In the genomic region with DNA sequence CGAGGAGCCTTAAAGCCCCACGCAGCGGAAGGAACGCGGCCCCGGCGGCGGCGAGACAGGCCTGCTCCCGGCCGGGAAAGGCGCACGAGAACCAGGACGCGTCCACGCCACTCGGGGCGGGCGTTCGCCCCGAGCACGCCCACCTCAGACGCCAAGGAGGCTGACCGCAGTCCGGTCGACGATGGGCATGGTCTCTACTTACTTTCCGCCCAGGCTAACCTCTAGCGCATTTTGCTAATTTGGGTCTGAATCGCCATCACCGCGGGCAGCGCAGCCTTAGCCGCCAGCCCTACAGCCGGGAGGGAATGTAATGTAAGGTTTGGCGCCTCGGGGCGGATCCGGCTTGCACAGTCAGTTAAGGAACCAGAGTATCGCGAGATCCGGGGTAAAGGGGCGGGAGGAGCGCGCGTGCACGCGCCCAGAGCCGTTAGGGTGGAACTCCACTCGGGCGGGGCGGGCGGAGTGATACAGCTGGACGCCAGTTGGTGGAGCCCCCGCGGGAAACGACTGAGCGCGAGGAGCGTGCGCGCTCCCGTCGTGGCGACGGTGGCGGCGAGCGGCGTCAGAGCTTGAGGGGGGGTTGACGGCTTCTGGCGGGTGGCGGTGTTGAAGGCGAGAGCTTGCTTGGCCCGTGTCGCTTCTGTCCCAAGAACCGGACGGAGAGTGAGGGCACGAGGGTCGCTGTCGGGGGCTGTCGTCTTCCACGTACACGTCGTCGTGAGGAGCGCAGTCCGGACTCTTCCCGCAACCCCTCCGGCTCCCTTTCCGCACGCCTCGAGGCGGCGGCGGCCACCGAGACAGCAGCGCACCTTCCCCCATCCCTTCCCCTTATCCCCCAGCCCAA, we compare ENCODE assay signal across 8 cellular contexts. TPM values are rescaled to one million over a fixed set of nuclear protein-coding genes. Genes with fewer than 3 reads are reported as not detected.
A peak's percentile ranks its signal among the peaks of the same experiment; 100 is the strongest.
DNase-seq lines count a peak whose midpoint lies in the region; ATAC-seq and TF ChIP-seq lines count a peak whose summit lies in the region.

A gene with protein sequence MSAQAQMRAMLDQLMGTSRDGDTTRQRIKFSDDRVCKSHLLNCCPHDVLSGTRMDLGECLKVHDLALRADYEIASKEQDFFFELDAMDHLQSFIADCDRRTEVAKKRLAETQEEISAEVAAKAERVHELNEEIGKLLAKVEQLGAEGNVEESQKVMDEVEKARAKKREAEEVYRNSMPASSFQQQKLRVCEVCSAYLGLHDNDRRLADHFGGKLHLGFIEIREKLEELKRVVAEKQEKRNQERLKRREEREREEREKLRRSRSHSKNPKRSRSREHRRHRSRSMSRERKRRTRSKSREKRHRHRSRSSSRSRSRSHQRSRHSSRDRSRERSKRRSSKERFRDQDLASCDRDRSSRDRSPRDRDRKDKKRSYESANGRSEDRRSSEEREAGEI (plus strand): TSS at position 529 of the 844 bp plus-strand sequence. CDS start 368 bp downstream, outside the sequence.

- H3K4me1 ChIP-seq in Caco-2 (no peaks in the 10 kb centered on the region), NT2/D1 (ENCODE audit: insufficient read depth, insufficient read length) (no peaks in the 10 kb centered on the region), endocrine pancreas (ENCODE audit: control insufficient read depth, insufficient read depth, low read length) (peaks cover 18% of the 10 kb centered on the region)

- H3K4me3 ChIP-seq in Caco-2 (ENCODE audit: low read depth, low read length) (peak within 1 kb of the TSS; percentile 100), NT2/D1 (ENCODE audit: insufficient read length, low read depth) (peak within 1 kb of the TSS; percentile 96), endocrine pancreas (ENCODE audit: control insufficient read depth, insufficient read depth, low read length) (peak within 1 kb of the TSS; percentile 97)

- H3K9me3 ChIP-seq in Caco-2 (no peaks in the 10 kb centered on the region), NT2/D1 (ENCODE audit: insufficient read depth, low read length) (no peaks in the 10 kb centered on the region), endocrine pancreas (ENCODE audit: control insufficient read depth, low read length) (no peaks in the 10 kb centered on the region)

- H3K36me3 ChIP-seq in Caco-2 (ENCODE audit: control insufficient read depth, insufficient read depth, low read length) (no peaks in the 10 kb centered on the region), NT2/D1 (ENCODE audit: insufficient read depth, insufficient read length, low read length) (peaks cover 15% of the 10 kb centered on the region), endocrine pancreas (ENCODE audit: control insufficient read depth, insufficient read depth, low read length) (no peaks in the 10 kb centered on the region)

- H3K4me3 Mint-ChIP-seq in Caco-2 (ENCODE audit: unreplicated experiment), result peak within 1 kb of the TSS; percentile 99
- H3K4me3 Mint-ChIP-seq in activated CD8-positive, alpha-beta memory T cell treated with anti-CD3 and anti-CD28 coated beads, Interleukin-2, amount 10 ng/mL, durations not matched to agents 7 days and 5 days, result peak within 1 kb of the TSS; percentile 95

- H3K27me3 ChIP-seq in Caco-2 (replicated peaks; ENCODE audit: control insufficient read depth, insufficient read depth, low read length) (no peaks in the 10 kb centered on the region), NT2/D1 (ENCODE audit: insufficient read depth, insufficient read length) (no peaks in the 10 kb centered on the region), endocrine pancreas (ENCODE audit: control insufficient read depth, insufficient read depth, low read length) (no peaks in the 10 kb centered on the region)

- CTCF ChIA-PET in Caco-2 (lab: Charles Lee), result interaction anchor here (0.6 to 1.0 kb wide), 3 partner anchors 16 to 63 kb away, joined by 3 to 6 read pairs (median 3); no protein-coding TSS in a partner anchor
- CTCF ChIA-PET in activated CD8-positive, alpha-beta memory T cell treated with anti-CD3 and anti-CD28 coated beads, Interleukin-2, amount 10 ng/mL, durations not matched to agents 7 days and 5 days (lab: Charles Lee), result interaction anchor here (0.9 to 1.4 kb wide), 3 partner anchors 17 to 21 kb away, joined by 3 to 6 read pairs (median 4); no protein-coding TSS in a partner anchor

- no peaks in the 10 kb centered on the region for H3K27me3 Mint-ChIP-seq in Caco-2 (ENCODE audit: insufficient read depth, unreplicated experiment)
- H3K27me3 Mint-ChIP-seq in activated CD8-positive, alpha-beta memory T cell treated with anti-CD3 and anti-CD28 coated beads, Interleukin-2, amount 10 ng/mL, durations not matched to agents 7 days and 5 days, result no peaks in the 10 kb centered on the region

- peaks cover 7% of the 10 kb centered on the region for H3K4me1 Mint-ChIP-seq in Caco-2 (ENCODE audit: low read depth, unreplicated experiment)
- peaks cover 47% of the 10 kb centered on the region for H3K4me1 Mint-ChIP-seq in activated CD8-positive, alpha-beta memory T cell treated with anti-CD3 and anti-CD28 coated beads, Interleukin-2, amount 10 ng/mL, durations not matched to agents 7 days and 5 days

- intact Hi-C loops in Caco-2 (cut with micrococcal nuclease; ENCODE audit: unreplicated experiment), result loop anchor here (1.0 to 5.0 kb wide), 5 partner anchors 19 to 252 kb away; partner anchors contain the start of genes UBN2 and ZC3HAV1

- TF ChIP-seq CTCF in Caco-2 (IDR thresholded peaks at IDR 0.05; ENCODE audit: insufficient read depth in 1 of 2, low read depth in 1 of 2, low read length in 1 of 2, severe bottlenecking in 1 of 2, unreplicated experiment in 1 of 2), result peak in 1 of 2 experiments; percentile 5

- peaks cover 45% of the 10 kb centered on the region for H3K36me3 Mint-ChIP-seq in Caco-2 (ENCODE audit: insufficient read depth, unreplicated experiment)
- H3K36me3 Mint-ChIP-seq in activated CD8-positive, alpha-beta memory T cell treated with anti-CD3 and anti-CD28 coated beads, Interleukin-2, amount 10 ng/mL, durations not matched to agents 7 days and 5 days, result peaks cover 23% of the 10 kb centered on the region

- H3K9me3 Mint-ChIP-seq in Caco-2 (ENCODE audit: unreplicated experiment), result no peaks in the 10 kb centered on the region
- no peaks in the 10 kb centered on the region for H3K9me3 Mint-ChIP-seq in activated CD8-positive, alpha-beta memory T cell treated with anti-CD3 and anti-CD28 coated beads, Interleukin-2, amount 10 ng/mL, durations not matched to agents 7 days and 5 days (ENCODE audit: low read depth)

- peak; percentile 99 for DNase-seq in Caco-2
- DNase-seq in HUDEP-2 (lab: John Stamatoyannopoulos, UW; ENCODE audit: unreplicated experiment in 76 of 76), result peak; percentile 71 to 99 (median 97)
- peak; percentile 98 for DNase-seq in NT2/D1 (ENCODE audit: low read depth, low spot score)
- DNase-seq in activated CD8-positive, alpha-beta memory T cell treated with anti-CD3 and anti-CD28 coated beads, Interleukin-2, amount 10 ng/mL, durations not matched to agents 7 days and 5 days, result peak; percentile 100
- DNase-seq in mesenteric fat pad (ENCODE audit: low spot score), result peak; percentile 100
- DNase-seq in stimulated activated CD8-positive, alpha-beta memory T cell treated with anti-CD3 and anti-CD28 coated beads, Interleukin-15, amount 100 ng/mL, for 24 hours (ENCODE audit: low read depth), result peak; percentile 94

- H3K9ac ChIP-seq in NT2/D1 (ENCODE audit: insufficient read length, low read depth) (peak within 1 kb of the TSS; percentile 99), endocrine pancreas (ENCODE audit: control insufficient read depth, insufficient read depth, low read length) (peak within 1 kb of the TSS; percentile 97)

- BruUV-seq in Caco-2 (replicated peaks; lab: Mats Ljungman, UMichigan), result no TSS peak

- peak; percentile 77 for ATAC-seq in GM21381 (IDR thresholded peaks at IDR 0.05; ENCODE audit: unreplicated experiment)
- peak; percentile 79 for ATAC-seq in activated CD8-positive, alpha-beta memory T cell treated with anti-CD3 and anti-CD28 coated beads, Interleukin-2, amount 10 ng/mL, durations not matched to agents 7 days and 5 days

- H3K27ac Mint-ChIP-seq in Caco-2 (ENCODE audit: unreplicated experiment), result peak within 1 kb of the TSS; percentile 98
- H3K27ac Mint-ChIP-seq in activated CD8-positive, alpha-beta memory T cell treated with anti-CD3 and anti-CD28 coated beads, Interleukin-2, amount 10 ng/mL, durations not matched to agents 7 days and 5 days, result peak within 1 kb of the TSS; percentile 100

- POLR2A ChIA-PET in Caco-2 (lab: Charles Lee), result interaction anchor here (0.5 to 1.1 kb wide), 14 partner anchors 14 to 1367 kb away, joined by 3 to 12 read pairs (median 4); partner anchors contain the start of gene KLRG2

RNA-seq across cellular contexts. Expression of the gene that starts here (rescaled TPM):
- 74.2 and 75.8 TPM in 2 replicates for total RNA-seq in Caco-2 (2022)
- total RNA-seq in activated CD8-positive, alpha-beta memory T cell treated with anti-CD3 and anti-CD28 coated beads, Interleukin-2, amount 10 ng/mL, durations not matched to agents 7 days and 5 days, result 100 to 1,000 TPM; 137 to 152 TPM
- total RNA-seq in mesenteric fat pad, result 67.3 TPM

Comparison
In these comparisons a context has a peak if more than half of its experiments do, and no peak if none do; other contexts are left out.
1. Peak in every context shown above with its lines: DNase-seq, ATAC-seq and H3K4me3 ChIP-seq.